ENCODE assay signal across 8 cellular contexts in genomic region chr2:120324926-120325325, GRCh38. TPM values are rescaled to one million over a fixed set of nuclear protein-coding genes. Genes with fewer than 3 reads are reported as not detected.
"Had no signal": no experiment of that assay in that cellular context is flagged by ENCODE, and none has a peak within 500 bp of the region (broad histone marks: within the 10 kb centered on the region; RNA-seq: fewer than 3 reads in every experiment).

No MANE protein-coding gene starts in this region.

- H3K4me2 ChIP-seq: GM23338 had no signal

- H3K9me3 ChIP-seq: HAP-1 had no signal

- H2AFZ ChIP-seq: GM23338 had no signal

- H3K9me3 Mint-ChIP-seq: GM23338, HFFc6 had no signal

- H3K36me3 ChIP-seq: HAP-1 had no signal

- H3K4me1 ChIP-seq: HAP-1 had no signal

- H3K27ac ChIP-seq: HL-60 had no signal

- ATAC-seq: GM23338, HCT116, HepG2 had no signal

- H3K4me3 Mint-ChIP-seq: GM23338, HFFc6, IgD-negative memory B cell had no signal

- H3K4me3 ChIP-seq: GM23338, HAP-1 had no signal

- H3K4me1 Mint-ChIP-seq: GM23338 had no signal

- DNase-seq: HFFc6, KBM-7 had no signal

- H3K27ac Mint-ChIP-seq: GM23338, HFFc6 had no signal

- H3K36me3 Mint-ChIP-seq: IgD-negative memory B cell had no signal

RNA-seq across cellular contexts. Expression of gene INHBB, which starts 21.0 kb away (rescaled TPM):
- polyA plus RNA-seq: GM23338, IgD-negative memory B cell had no signal
